Comparison of ENCODE assay signal across 39 cellular contexts in genomic region chr12:2461046-2461445, GRCh38.
"Had no signal": no experiment of that assay in that cellular context is flagged by ENCODE, and none has a peak within 500 bp of the region (broad histone marks: within the 10 kb centered on the region; RNA-seq: fewer than 3 reads in every experiment).

No MANE protein-coding gene starts in this region.

- H3K27ac Mint-ChIP-seq: activated B cell treated with CpG ODN at 0.5 μM for 24 hours; activated CD4-positive, alpha-beta memory T cell treated with anti-CD3 and anti-CD28 coated beads, Interleukin-2, amount 10 ng/mL, durations not matched to agents 7 days and 5 days; activated CD4-positive, alpha-beta T cell treated with anti-CD3 and anti-CD28 coated beads, Interleukin-2, amount 10 ng/mL, durations not matched to agents 7 days and 5 days; activated CD8-positive, alpha-beta T cell treated with anti-CD3 and anti-CD28 coated beads, Interleukin-2, amount 10 ng/mL, durations not matched to agents 7 days and 5 days; activated naive CD4-positive, alpha-beta T cell treated with anti-CD3 and anti-CD28 coated beads for 36 hours; activated naive CD4-positive, alpha-beta T cell treated with anti-CD3 and anti-CD28 coated beads, Interleukin-2, amount 50 U/mL, for 72 hours; activated naive CD8-positive, alpha-beta T cell treated with anti-CD3 and anti-CD28 coated beads for 36 hours; activated T-cell treated with anti-CD3 and anti-CD28 coated beads, Interleukin-2, amount 50 U/mL, for 72 hours; activated T-helper 1 cell treated with anti-CD3 and anti-CD28 coated beads, Interleukin-12 subunit alpha, Interleukin-12 subunit beta, Interleukin-2, Interleukin-4 antibody, amounts not matched to agents 30 ng/mL and 10 ng/mL and 1 ng/mL, durations not matched to agents 14 hours and 24 hours and 36 hours; activated T-helper 17 cell treated with anti-CD3 and anti-CD28 coated beads, Interleukin-2, amount 50 U/mL, for 72 hours; T-helper 1 cell treated with Interleukin-12 subunit alpha and Interleukin-12 subunit beta and Interleukin-4 antibody, amounts not matched to agents 30 μg/mL and 1 μg/mL, for 36 hours; T-helper 2 cell treated with Interferon-gamma antibody and Interleukin-4, amounts not matched to agents 5 μg/mL and 100 μg/mL, for 36 hours had no signal

- H3K27ac ChIP-seq: adrenal gland, body of pancreas, brain microvascular endothelial cell, breast epithelium, VCaP had no signal

- H3K9me3 ChIP-seq: adrenal gland, body of pancreas, breast epithelium had no signal

- H3K4me1 ChIP-seq: adrenal gland, body of pancreas, breast epithelium had no signal

- DNase-seq: activated B cell treated with CpG ODN at 0.5 μM for 24 hours; activated CD4-positive, alpha-beta memory T cell treated with anti-CD3 and anti-CD28 coated beads, Interleukin-2, amount 10 ng/mL, durations not matched to agents 7 days and 5 days; activated CD4-positive, alpha-beta T cell treated with anti-CD3 and anti-CD28 coated beads for 48 hours; activated CD4-positive, alpha-beta T cell treated with anti-CD3 and anti-CD28 coated beads, Interleukin-2, amount 10 ng/mL, durations not matched to agents 7 days and 5 days; activated CD4-positive, alpha-beta T cell treated with anti-CD3 and anti-CD28 coated beads, Interleukin-2, amount 50 U/mL, for 48 hours; activated CD4-positive, CD25-positive, alpha-beta regulatory T cell treated with anti-CD3 and anti-CD28 coated beads, Interleukin-2, amount 50 U/mL, for 72 hours; activated CD8-positive, alpha-beta memory T cell treated with anti-CD3 and anti-CD28 coated beads for 24 hours; activated CD8-positive, alpha-beta memory T cell treated with anti-CD3 and anti-CD28 coated beads, Interleukin-2, amount 50 U/mL, for 4 hours; activated CD8-positive, alpha-beta T cell treated with anti-CD3 and anti-CD28 coated beads, Interleukin-2, amount 10 ng/mL, durations not matched to agents 7 days and 5 days; activated effector memory CD4-positive, alpha-beta T cell treated with anti-CD3 and anti-CD28 coated beads, Interleukin-2, amount 50 U/mL, for 16 hours; activated gamma-delta T cell treated with Interleukin-2 at 50 U/mL for 16 hours; activated naive CD4-positive, alpha-beta T cell; activated naive CD4-positive, alpha-beta T cell treated with anti-CD3 and anti-CD28 coated beads for 36 hours; activated naive CD4-positive, alpha-beta T cell treated with anti-CD3 and anti-CD28 coated beads, Interleukin-2, amount 50 U/mL, for 16 hours; activated naive CD8-positive, alpha-beta T cell treated with anti-CD3 and anti-CD28 coated beads for 36 hours; activated T-cell treated with anti-CD3 and anti-CD28 coated beads for 4 hours; activated T-cell treated with anti-CD3 and anti-CD28 coated beads, Interleukin-2, amount 50 U/mL, for 1 hour; activated T-cell treated with anti-CD3 and anti-CD28 coated beads, Interleukin-2, amount 50 U/mL, for 4 hours; activated T-cell treated with anti-CD3 and anti-CD28 coated beads, Interleukin-2, amount 50 U/mL, for 72 hours; adrenal gland; amniotic stem cell; aorta; body of pancreas; brain microvascular endothelial cell; caudate nucleus; SW 1271; T-helper 1 cell; T-helper 2 cell; T-helper 9 cell had no signal

- H3K4me1 Mint-ChIP-seq: activated B cell treated with CpG ODN at 0.5 μM for 24 hours; activated CD4-positive, alpha-beta memory T cell treated with anti-CD3 and anti-CD28 coated beads, Interleukin-2, amount 10 ng/mL, durations not matched to agents 7 days and 5 days; activated CD4-positive, alpha-beta T cell treated with anti-CD3 and anti-CD28 coated beads, Interleukin-2, amount 10 ng/mL, durations not matched to agents 7 days and 5 days; activated naive CD8-positive, alpha-beta T cell treated with anti-CD3 and anti-CD28 coated beads for 36 hours; activated T-helper 17 cell treated with anti-CD3 and anti-CD28 coated beads, Interleukin-2, amount 50 U/mL, for 72 hours; central memory CD8-positive, alpha-beta T cell had no signal

- H3K27me3 ChIP-seq: adrenal gland, body of pancreas, breast epithelium had no signal

- H3K4me3 ChIP-seq: adrenal gland, body of pancreas, breast epithelium had no signal

- FAIRE-seq: astrocyte, TTC549 had no signal

- H3K36me3 Mint-ChIP-seq: activated naive CD4-positive, alpha-beta T cell treated with anti-CD3 and anti-CD28 coated beads, Interleukin-2, amount 50 U/mL, for 72 hours; activated naive CD8-positive, alpha-beta T cell treated with anti-CD3 and anti-CD28 coated beads for 36 hours had no signal

- ATAC-seq: activated CD8-positive, alpha-beta T cell treated with anti-CD3 and anti-CD28 coated beads, Interleukin-2, amount 10 ng/mL, durations not matched to agents 7 days and 5 days; activated naive CD4-positive, alpha-beta T cell treated with anti-CD3 and anti-CD28 coated beads, Interleukin-2, amount 50 U/mL, for 72 hours; activated T-cell treated with anti-CD3 and anti-CD28 coated beads, Interleukin-2, amount 50 U/mL, for 4 hours; activated T-cell treated with anti-CD3 and anti-CD28 coated beads, Interleukin-2, amount 50 U/mL, for 72 hours; activated T-helper 17 cell treated with anti-CD3 and anti-CD28 coated beads, Interleukin-2, amount 50 U/mL, for 72 hours; body of pancreas had no signal

- H3K36me3 ChIP-seq: adrenal gland, brain microvascular endothelial cell, breast epithelium had no signal

- H3K27me3 Mint-ChIP-seq: activated B cell treated with CpG ODN at 0.5 μM for 24 hours; activated CD4-positive, alpha-beta T cell treated with anti-CD3 and anti-CD28 coated beads, Interleukin-2, amount 10 ng/mL, durations not matched to agents 7 days and 5 days; activated naive CD8-positive, alpha-beta T cell treated with anti-CD3 and anti-CD28 coated beads for 36 hours had no signal

- H3K4me3 Mint-ChIP-seq: activated B cell treated with CpG ODN at 0.5 μM for 24 hours; activated CD4-positive, alpha-beta memory T cell treated with anti-CD3 and anti-CD28 coated beads, Interleukin-2, amount 10 ng/mL, durations not matched to agents 7 days and 5 days; activated CD4-positive, alpha-beta T cell treated with anti-CD3 and anti-CD28 coated beads, Interleukin-2, amount 10 ng/mL, durations not matched to agents 7 days and 5 days; activated CD8-positive, alpha-beta T cell treated with anti-CD3 and anti-CD28 coated beads, Interleukin-2, amount 10 ng/mL, durations not matched to agents 7 days and 5 days; activated naive CD4-positive, alpha-beta T cell treated with anti-CD3 and anti-CD28 coated beads for 36 hours; activated naive CD8-positive, alpha-beta T cell treated with anti-CD3 and anti-CD28 coated beads for 36 hours; activated T-cell treated with anti-CD3 and anti-CD28 coated beads, Interleukin-2, amount 50 U/mL, for 4 hours; activated T-cell treated with anti-CD3 and anti-CD28 coated beads, Interleukin-2, amount 50 U/mL, for 72 hours; activated T-helper 1 cell treated with anti-CD3 and anti-CD28 coated beads, Interleukin-12 subunit alpha, Interleukin-12 subunit beta, Interleukin-2, Interleukin-4 antibody, amounts not matched to agents 30 ng/mL and 10 ng/mL and 1 ng/mL, durations not matched to agents 14 hours and 24 hours and 36 hours; activated T-helper 17 cell treated with anti-CD3 and anti-CD28 coated beads, Interleukin-2, amount 50 U/mL, for 72 hours; central memory CD8-positive, alpha-beta T cell; T-helper 1 cell treated with Interleukin-12 subunit alpha and Interleukin-12 subunit beta and Interleukin-4 antibody, amounts not matched to agents 30 μg/mL and 1 μg/mL, for 36 hours; T-helper 2 cell treated with Interferon-gamma antibody and Interleukin-4, amounts not matched to agents 5 μg/mL and 100 μg/mL, for 36 hours had no signal

- H3K9me3 Mint-ChIP-seq: activated B cell treated with CpG ODN at 0.5 μM for 24 hours; activated CD4-positive, alpha-beta memory T cell treated with anti-CD3 and anti-CD28 coated beads, Interleukin-2, amount 10 ng/mL, durations not matched to agents 7 days and 5 days; activated CD4-positive, alpha-beta T cell treated with anti-CD3 and anti-CD28 coated beads, Interleukin-2, amount 10 ng/mL, durations not matched to agents 7 days and 5 days; activated naive CD4-positive, alpha-beta T cell treated with anti-CD3 and anti-CD28 coated beads for 36 hours; activated naive CD4-positive, alpha-beta T cell treated with anti-CD3 and anti-CD28 coated beads, Interleukin-2, amount 50 U/mL, for 72 hours; activated naive CD8-positive, alpha-beta T cell treated with anti-CD3 and anti-CD28 coated beads for 36 hours; activated T-cell treated with anti-CD3 and anti-CD28 coated beads, Interleukin-2, amount 50 U/mL, for 4 hours; activated T-cell treated with anti-CD3 and anti-CD28 coated beads, Interleukin-2, amount 50 U/mL, for 72 hours; activated T-helper 1 cell treated with anti-CD3 and anti-CD28 coated beads, Interleukin-12 subunit alpha, Interleukin-12 subunit beta, Interleukin-2, Interleukin-4 antibody, amounts not matched to agents 30 ng/mL and 10 ng/mL and 1 ng/mL, durations not matched to agents 14 hours and 24 hours and 36 hours; activated T-helper 17 cell treated with anti-CD3 and anti-CD28 coated beads, Interleukin-2, amount 50 U/mL, for 72 hours; central memory CD8-positive, alpha-beta T cell; T-helper 1 cell treated with Interleukin-12 subunit alpha and Interleukin-12 subunit beta and Interleukin-4 antibody, amounts not matched to agents 30 μg/mL and 1 μg/mL, for 36 hours; T-helper 2 cell treated with Interferon-gamma antibody and Interleukin-4, amounts not matched to agents 5 μg/mL and 100 μg/mL, for 36 hours had no signal
